ENCODE assay signal across 7 cellular contexts in the genomic region with DNA sequence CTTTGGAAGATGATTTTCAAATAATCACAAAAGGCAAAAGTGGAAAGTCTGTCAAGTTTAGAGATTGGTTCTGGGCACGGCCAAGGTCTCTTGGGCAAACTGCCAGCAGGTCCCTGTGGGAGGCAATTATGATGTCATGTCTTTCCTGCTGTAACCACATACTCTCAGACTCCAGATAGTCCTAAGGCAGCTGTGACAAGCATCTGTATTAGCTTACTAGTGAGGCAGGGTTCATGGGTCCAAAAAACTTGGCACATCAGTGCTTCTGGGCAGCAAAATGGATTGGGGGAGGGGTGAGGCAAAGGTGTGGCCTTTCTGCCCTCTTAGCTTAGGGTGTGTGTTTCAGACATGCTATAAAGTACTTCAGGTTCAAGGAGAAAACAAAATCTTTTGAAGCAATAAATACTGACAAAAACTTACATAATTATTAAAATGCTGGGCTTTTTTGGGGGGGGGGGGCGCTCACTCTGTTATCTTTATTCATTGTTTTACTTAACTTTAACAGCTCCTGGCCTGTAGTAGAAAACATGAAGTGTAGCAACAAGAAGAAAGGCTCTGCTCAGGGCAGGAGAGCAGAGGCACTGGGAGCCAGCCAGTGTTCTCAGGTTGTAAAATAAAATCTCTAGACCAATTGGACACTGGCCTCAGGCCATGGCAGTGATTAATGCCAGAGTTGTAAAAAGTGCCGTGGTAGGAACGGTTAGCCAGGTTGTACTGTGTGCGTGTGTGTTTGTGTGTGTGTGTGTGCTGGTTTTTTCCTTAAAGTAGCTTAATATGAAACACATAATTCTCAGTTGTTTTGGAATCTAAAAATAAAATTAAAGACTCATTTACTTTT. TPM values are rescaled to one million over a fixed set of nuclear protein-coding genes. Genes with fewer than 3 reads are reported as not detected.
A peak's percentile ranks its signal among the peaks of the same experiment; 100 is the strongest.
DNase-seq lines count a peak whose midpoint lies in the region; ATAC-seq and TF ChIP-seq lines count a peak whose summit lies in the region.

No MANE protein-coding gene starts in this region.

- DNase-seq in HT1080 (ENCODE audit: low read depth), result peak; percentile 86
- peak; percentile 26 to 88 (median 86) for DNase-seq in Peyer's patch
- DNase-seq in brain pericyte (ENCODE audit: low read depth, low spot score), result peak; percentile 81
- peak; percentile 64 for DNase-seq in lung (ENCODE audit: low spot score)
- DNase-seq in stromal cell of bone marrow (ENCODE audit: low read depth), result peak; percentile 71

- ATAC-seq in GM18517 (IDR thresholded peaks at IDR 0.05; ENCODE audit: unreplicated experiment), result peak; percentile 67
- no peak for ATAC-seq in lung (ENCODE audit: insufficient read depth, low FRiP score)
- ATAC-seq in GM21723 (IDR thresholded peaks at IDR 0.05; ENCODE audit: unreplicated experiment), result no peak

- no peak overlapping the region for H3K4me3 ChIP-seq in Peyer's patch
- H3K4me3 ChIP-seq in lung, result no peak overlapping the region

- peaks cover 0 to 22% (median 0%) of the 10 kb centered on the region in 4 donors for H3K4me1 ChIP-seq in Peyer's patch
- peaks cover 3 to 5% of the 10 kb centered on the region in 2 donors for H3K4me1 ChIP-seq in lung (ENCODE audit: control insufficient read depth in 2 of 2, insufficient read depth in 2 of 2, low read length in 2 of 2)

- H3K36me3 ChIP-seq in Peyer's patch (no peaks in the 10 kb centered on the region), lung (ENCODE audit: control insufficient read depth in 2 of 2, insufficient read depth in 2 of 2, low read length in 2 of 2) (no peaks in the 10 kb centered on the region)

- H3K9me3 ChIP-seq in Peyer's patch (no peaks in the 10 kb centered on the region), lung (ENCODE audit: control insufficient read depth in 2 of 2, insufficient read depth in 1 of 2, low read length in 1 of 2) (no peaks in the 10 kb centered on the region)

- 25 to 49% methylated on average over 5 of the region's 5 CpGs for WGBS in lung, 2 donors

- H3K27me3 ChIP-seq in Peyer's patch, result no peaks in the 10 kb centered on the region
- no peaks in the 10 kb centered on the region for H3K27me3 ChIP-seq in lung (ENCODE audit: control insufficient read depth, insufficient read depth)

- TF ChIP-seq CTCF in Peyer's patch (IDR thresholded peaks at IDR 0.05), result no peak
- TF ChIP-seq CTCF in lung (IDR thresholded peaks at IDR 0.05; ENCODE audit: control extremely low read depth, extremely low read depth), result no peak

- peak in 1 of 2 donors; percentile 21 for TF ChIP-seq POLR2A in Peyer's patch (IDR thresholded peaks at IDR 0.05)

- H3K27ac ChIP-seq in Peyer's patch (peak overlapping the region in 3 of 4 donors; percentile 36 to 73 (median 68)), lung (ENCODE audit: low read depth in 1 of 2, low read length in 1 of 2) (peak overlapping the region; percentile 46 to 65)

RNA-seq across cellular contexts. Expression of gene TANC1, which starts 14.3 kb away (rescaled TPM):
- total RNA-seq in HT1080 (2014; rRNA removed; shearing (Covaris generic)), result 17.0 and 20.0 TPM in 2 replicates
- polyA plus RNA-seq in HT1080 (2015; cell fraction: cytosol; rRNA removed), result 11.6 and 14.0 TPM in 2 replicates
- 54.4 and 56.1 TPM in 2 replicates for polyA plus RNA-seq in HT1080 (2015; cell fraction: nucleus; rRNA removed)
- 10 to 100 TPM; 27.1 to 57.4 (median 55.1) TPM for total RNA-seq in Peyer's patch
- 10 to 100 TPM; 42.2 to 99.5 TPM for total RNA-seq in lung
- 10 to 100 TPM; 14.3 to 32.4 TPM for polyA plus RNA-seq in lung
